In genomic region chr12:89547116-89547515, GRCh38 we compare ENCODE assay signal across 17 cellular contexts.
"Had no signal": no experiment of that assay in that cellular context is flagged by ENCODE, and none has a peak within 500 bp of the region (broad histone marks: within the 10 kb centered on the region; RNA-seq: fewer than 3 reads in every experiment).

No MANE protein-coding gene starts in this region.

- DNase-seq: effector memory CD4-positive, alpha-beta T cell; gastrocnemius medialis; heart right ventricle; hypothalamus; left lung; lower lobe of right lung; naive B cell; psoas muscle; small intestine; stimulated activated CD4-positive, alpha-beta T cell treated with anti-CD3 and anti-CD28 coated beads, Interleukin-12 subunit alpha, Interleukin-12 subunit beta, amount 100 ng/mL, for 4 hours; stimulated activated naive CD8-positive, alpha-beta T cell treated with anti-CD3 and anti-CD28 coated beads, Interleukin-15, Interleukin-2, amounts not matched to agents 100 U/mL and 50 U/mL, for 24 hours; tibial artery; upper lobe of right lung had no signal

- H3K9me3 ChIP-seq: gastrocnemius medialis, heart right ventricle, left lung, lower lobe of right lung, neutrophil, psoas muscle, tibial artery, upper lobe of right lung, vagina had no signal

- H3K27me3 ChIP-seq: gastrocnemius medialis, heart right ventricle, left lung, neutrophil, tibial artery, upper lobe of right lung, vagina had no signal

- H3K36me3 ChIP-seq: gastrocnemius medialis, heart right ventricle, left lung, lower lobe of right lung, neutrophil, tibial artery, upper lobe of right lung, vagina had no signal

- H3K27ac ChIP-seq: gastrocnemius medialis, heart right ventricle, left lung, lower lobe of right lung, neutrophil, psoas muscle, tibial artery, vagina had no signal

- H3K4me3 ChIP-seq: gastrocnemius medialis, heart right ventricle, left lung, lower lobe of right lung, psoas muscle, tibial artery, upper lobe of right lung, vagina had no signal

- ATAC-seq: esophagus mucosa; gastrocnemius medialis; heart right ventricle; left lung; lower lobe of right lung; psoas muscle; sciatic nerve; stimulated activated naive CD8-positive, alpha-beta T cell treated with anti-CD3 and anti-CD28 coated beads, Interleukin-15, Interleukin-2, amounts not matched to agents 100 U/mL and 50 U/mL, for 24 hours; upper lobe of right lung had no signal
